In genomic region chr6:12383448-12383847, GRCh38 we compare ENCODE assay signal across 13 cellular contexts.
A peak's percentile ranks its signal among the peaks of the same experiment; 100 is the strongest.
DNase-seq lines count a peak whose midpoint lies in the region; ATAC-seq, FAIRE-seq and TF ChIP-seq lines count a peak whose summit lies in the region.
"Had no signal": no experiment of that assay in that cellular context is flagged by ENCODE, and none has a peak within 500 bp of the region (broad histone marks: within the 10 kb centered on the region; RNA-seq: fewer than 3 reads in every experiment).

No MANE protein-coding gene starts in this region.

- no peaks in the 10 kb centered on the region for H3K23me2 ChIP-seq in H1 (ENCODE audit: low read depth, low read length)

- H3K27me3 ChIP-seq in H1 (replicated peaks in 1 of 4; ENCODE audit: control insufficient read depth in 3 of 4, extremely low read depth in 1 of 4, insufficient read depth in 3 of 4, low read length in 3 of 4) (no peaks in the 10 kb centered on the region), esophagus muscularis mucosa (no peaks in the 10 kb centered on the region)
- H3K27me3 ChIP-seq: stomach had no signal

- no peaks in the 10 kb centered on the region for H3K36me3 Mint-ChIP-seq in activated T-helper 1 cell treated with anti-CD3 and anti-CD28 coated beads, Interleukin-12 subunit alpha, Interleukin-12 subunit beta, Interleukin-2, Interleukin-4 antibody, amounts not matched to agents 30 ng/mL and 10 ng/mL and 1 ng/mL, durations not matched to agents 14 hours and 24 hours and 36 hours (ENCODE audit: low read depth)
- H3K36me3 Mint-ChIP-seq: activated naive CD8-positive, alpha-beta T cell treated with anti-CD3 and anti-CD28 coated beads, Interleukin-2, amount 10 ng/mL, durations not matched to agents 7 days and 5 days had no signal

- POLR2A ChIA-PET in H1 (lab: Charles Lee; ENCODE audit: partially characterized antibody): no interaction called here

- H3K4me1 ChIP-seq in H1 (replicated peaks in 1 of 4; ENCODE audit: control insufficient read depth in 3 of 4, insufficient read depth in 4 of 4, low read length in 3 of 4): no peaks in the 10 kb centered on the region
- H3K4me1 ChIP-seq in esophagus muscularis mucosa: no peaks in the 10 kb centered on the region
- H3K4me1 ChIP-seq: stomach had no signal

- H3K14ac ChIP-seq in H1 (ENCODE audit: insufficient read length): no peak overlapping the region

- no peak overlapping the region for H4K5ac ChIP-seq in H1 (ENCODE audit: insufficient read length, low read depth, low read length)

- no peak overlapping the region for H2BK120ac ChIP-seq in H1 (replicated peaks; ENCODE audit: low read depth, low read length)

- H3K27ac ChIP-seq in H1 (ENCODE audit: low read depth, low read length): no peak overlapping the region
- no peak overlapping the region for H3K27ac ChIP-seq in esophagus muscularis mucosa (replicated peaks in 1 of 4)
- H3K27ac ChIP-seq: stomach had no signal

- no peak overlapping the region for H2BK20ac ChIP-seq in H1 (ENCODE audit: low read length)

- H2BK12ac ChIP-seq in H1 (ENCODE audit: low read depth, low read length): no peak overlapping the region

- no peak for DNase-seq in H1 (ENCODE audit: low read depth in 1 of 2, low spot score in 2 of 2)
- DNase-seq in esophagus muscularis mucosa (ENCODE audit: extremely low spot score): no peak
- no peak for DNase-seq in activated T-helper 1 cell treated with anti-CD3 and anti-CD28 coated beads, Interleukin-12 subunit alpha, Interleukin-12 subunit beta, Interleukin-2, Interleukin-4 antibody, amounts not matched to agents 30 ng/mL and 10 ng/mL and 1 ng/mL, durations not matched to agents 14 hours and 24 hours and 36 hours (ENCODE audit: low spot score)
- DNase-seq in CD1c-positive myeloid dendritic cell (ENCODE audit: extremely low spot score): no peak
- DNase-seq: activated CD8-positive, alpha-beta memory T cell treated with anti-CD3 and anti-CD28 coated beads for 24 hours; activated naive CD8-positive, alpha-beta T cell treated with anti-CD3 and anti-CD28 coated beads, Interleukin-2, amount 10 ng/mL, durations not matched to agents 7 days and 5 days; stimulated activated CD4-positive, alpha-beta T cell treated with anti-CD3 and anti-CD28 coated beads, Interleukin-4, amount 100 ng/mL, for 1 hour; stomach had no signal

- H3K4ac ChIP-seq in H1 (replicated peaks; ENCODE audit: insufficient read length, low read depth, low read length): no peak overlapping the region

- no peak overlapping the region for H3K18ac ChIP-seq in H1 (ENCODE audit: extremely low read depth, low read length)

- H3K9me3 ChIP-seq in H1 (ENCODE audit: insufficient read depth in 2 of 2, low read depth in 1 of 2, low read length in 1 of 2) (no peaks in the 10 kb centered on the region), esophagus muscularis mucosa (no peaks in the 10 kb centered on the region)
- H3K9me3 ChIP-seq: stomach had no signal

- H2BK15ac ChIP-seq in H1 (ENCODE audit: low read length): 0 out of 2 replicates have a peak overlapping the region, but pooled peaks have one; percentile 63

- TF ChIP-seq RAD21 in H1 (IDR thresholded peaks at IDR 0.05 in 1 of 2, conservative IDR thresholded peaks at IDR 0.05 in 1 of 2; ENCODE audit: low read depth in 2 of 2, low read length in 2 of 2): no peak

- H2BK5ac ChIP-seq in H1 (ENCODE audit: low read depth, low read length): no peak overlapping the region

- no peak overlapping the region for H3K9ac ChIP-seq in H1 (replicated peaks in 1 of 4; ENCODE audit: extremely low read depth in 1 of 4, low read depth in 3 of 4, low read length in 3 of 4)

- CTCF ChIA-PET in H1 (lab: Charles Lee; ENCODE audit: partially characterized antibody): interaction anchor here (0.8 to 1.4 kb wide), 7 partner anchors 10 to 228 kb away, joined by 3 to 4 read pairs (median 3); no protein-coding TSS in a partner anchor

- H3K4me2 ChIP-seq in H1 (ENCODE audit: insufficient read depth in 1 of 2, low read depth in 2 of 2, low read length in 2 of 2): no peak overlapping the region

- no peak overlapping the region for H2AK5ac ChIP-seq in H1 (ENCODE audit: low read depth, low read length)

- H4K8ac ChIP-seq in H1 (ENCODE audit: extremely low read depth, insufficient read depth, low read length): no peak overlapping the region

- no peaks in the 10 kb centered on the region for H3K79me1 ChIP-seq in H1 (ENCODE audit: low read depth, low read length)

- TF ChIP-seq EP300 in H1 (IDR thresholded peaks at IDR 0.05; ENCODE audit: borderline replicate concordance in 1 of 2, low read depth in 2 of 2, low read length in 2 of 2) (no peak), esophagus muscularis mucosa (IDR thresholded peaks at IDR 0.05) (no peak)

- 94% methylated on average over 3 of the region's 3 CpGs; no CpG with 5 or more reads in 1 of the 2 experiments for WGBS in H1 (ENCODE audit: extremely low coverage in 1 of 2, insufficient coverage in 1 of 2, insufficient read length in 1 of 2, insufficient replicate concordance in 2 of 2, low coverage in 1 of 2, low lambda C conversion rate in 2 of 2, missing lambda C conversion rate in 1 of 2), 2 experiments
- 70% methylated on average over 3 of the region's 3 CpGs for WGBS in esophagus muscularis mucosa

- no peaks in the 10 kb centered on the region for H3K79me2 ChIP-seq in H1 (ENCODE audit: control insufficient read depth in 1 of 2, insufficient read depth in 2 of 2, low read length in 2 of 2)

- H2AFZ ChIP-seq in H1 (ENCODE audit: low read length): no peak overlapping the region

- no peaks in the 10 kb centered on the region for H3K27me3 Mint-ChIP-seq in activated T-helper 1 cell treated with anti-CD3 and anti-CD28 coated beads, Interleukin-12 subunit alpha, Interleukin-12 subunit beta, Interleukin-2, Interleukin-4 antibody, amounts not matched to agents 30 ng/mL and 10 ng/mL and 1 ng/mL, durations not matched to agents 14 hours and 24 hours and 36 hours (ENCODE audit: insufficient read depth)

- no peak overlapping the region for H3K4me3 ChIP-seq in H1 (ENCODE audit: extremely low read depth in 1 of 4, insufficient read depth in 2 of 4, low read depth in 3 of 4, low read length in 4 of 4)
- no peak overlapping the region for H3K4me3 ChIP-seq in esophagus muscularis mucosa
- H3K4me3 ChIP-seq: stomach had no signal

- FAIRE-seq in H1 (lab: Jason Lieb, UNC): no peak
- FAIRE-seq: colon had no signal

- no peak overlapping the region for H3K27ac Mint-ChIP-seq in activated T-helper 1 cell treated with anti-CD3 and anti-CD28 coated beads, Interleukin-12 subunit alpha, Interleukin-12 subunit beta, Interleukin-2, Interleukin-4 antibody, amounts not matched to agents 30 ng/mL and 10 ng/mL and 1 ng/mL, durations not matched to agents 14 hours and 24 hours and 36 hours
- H3K27ac Mint-ChIP-seq: activated naive CD8-positive, alpha-beta T cell treated with anti-CD3 and anti-CD28 coated beads, Interleukin-2, amount 10 ng/mL, durations not matched to agents 7 days and 5 days had no signal

- intact Hi-C loops in esophagus muscularis mucosa (cut with DNase I): no loop called here
- intact Hi-C loops in activated T-helper 1 cell treated with anti-CD3 and anti-CD28 coated beads, Interleukin-12 subunit alpha, Interleukin-12 subunit beta, Interleukin-2, Interleukin-4 antibody, amounts not matched to agents 30 ng/mL and 10 ng/mL and 1 ng/mL, durations not matched to agents 14 hours and 24 hours and 36 hours (cut with micrococcal nuclease): no loop called here

- no peaks in the 10 kb centered on the region for H4K20me1 ChIP-seq in H1 (replicated peaks in 1 of 2; ENCODE audit: control insufficient read depth in 1 of 2, insufficient read depth in 2 of 2, low read length in 2 of 2)

- ATAC-seq in GM18873 (IDR thresholded peaks at IDR 0.05; ENCODE audit: low FRiP score, unreplicated experiment): peak; percentile 86
- peak; percentile 78 for ATAC-seq in GM21515 (IDR thresholded peaks at IDR 0.05; ENCODE audit: unreplicated experiment)
- ATAC-seq in HG03066 (IDR thresholded peaks at IDR 0.05; ENCODE audit: low read depth, unreplicated experiment): peak; percentile 94
- ATAC-seq in HG03039 (IDR thresholded peaks at IDR 0.05; ENCODE audit: unreplicated experiment): no peak

- no peaks in the 10 kb centered on the region for H3K36me3 ChIP-seq in H1 (ENCODE audit: control insufficient read depth in 2 of 4, insufficient read depth in 4 of 4, low read length in 3 of 4)
- H3K36me3 ChIP-seq in esophagus muscularis mucosa: no peaks in the 10 kb centered on the region
- H3K36me3 ChIP-seq: stomach had no signal

- no peaks in the 10 kb centered on the region for H3K9me3 Mint-ChIP-seq in activated T-helper 1 cell treated with anti-CD3 and anti-CD28 coated beads, Interleukin-12 subunit alpha, Interleukin-12 subunit beta, Interleukin-2, Interleukin-4 antibody, amounts not matched to agents 30 ng/mL and 10 ng/mL and 1 ng/mL, durations not matched to agents 14 hours and 24 hours and 36 hours
- H3K9me3 Mint-ChIP-seq: activated naive CD8-positive, alpha-beta T cell treated with anti-CD3 and anti-CD28 coated beads, Interleukin-2, amount 10 ng/mL, durations not matched to agents 7 days and 5 days had no signal

- TF ChIP-seq CTCF in H1 (IDR thresholded peaks at IDR 0.05; ENCODE audit: control extremely low read depth in 1 of 3, insufficient read depth in 1 of 3, low read depth in 1 of 3, low read length in 3 of 3) (no peak), esophagus muscularis mucosa (IDR thresholded peaks at IDR 0.05) (no peak)

- no peak overlapping the region for H4K91ac ChIP-seq in H1 (replicated peaks; ENCODE audit: insufficient read length, low read length)

- no peak overlapping the region for H3K4me3 Mint-ChIP-seq in activated T-helper 1 cell treated with anti-CD3 and anti-CD28 coated beads, Interleukin-12 subunit alpha, Interleukin-12 subunit beta, Interleukin-2, Interleukin-4 antibody, amounts not matched to agents 30 ng/mL and 10 ng/mL and 1 ng/mL, durations not matched to agents 14 hours and 24 hours and 36 hours
- H3K4me3 Mint-ChIP-seq: activated naive CD8-positive, alpha-beta T cell treated with anti-CD3 and anti-CD28 coated beads, Interleukin-2, amount 10 ng/mL, durations not matched to agents 7 days and 5 days had no signal

- no peak overlapping the region for H3K56ac ChIP-seq in H1 (replicated peaks; ENCODE audit: insufficient read length, low read depth, low read length)

- TF ChIP-seq POLR2A in H1 (IDR thresholded peaks at IDR 0.05; ENCODE audit: control extremely low read depth in 1 of 2, low read depth in 2 of 2, low read length in 2 of 2) (no peak), esophagus muscularis mucosa (IDR thresholded peaks at IDR 0.05; ENCODE audit: low read depth) (no peak)

- no peaks in the 10 kb centered on the region for H3K4me1 Mint-ChIP-seq in activated T-helper 1 cell treated with anti-CD3 and anti-CD28 coated beads, Interleukin-12 subunit alpha, Interleukin-12 subunit beta, Interleukin-2, Interleukin-4 antibody, amounts not matched to agents 30 ng/mL and 10 ng/mL and 1 ng/mL, durations not matched to agents 14 hours and 24 hours and 36 hours (ENCODE audit: low read depth)
- H3K4me1 Mint-ChIP-seq: activated naive CD8-positive, alpha-beta T cell treated with anti-CD3 and anti-CD28 coated beads, Interleukin-2, amount 10 ng/mL, durations not matched to agents 7 days and 5 days had no signal

- H3K23ac ChIP-seq in H1 (ENCODE audit: insufficient read length): no peak overlapping the region

TF ChIP-seq in H1, 55 proteins besides CTCF, POLR2A, EP300 and RAD21:
- no peak for TF ChIP-seq KDM1A (IDR thresholded peaks at IDR 0.05; ENCODE audit: borderline replicate concordance, low read length)
